ENCODE assay signal across 1 cellular context in the genomic region with DNA sequence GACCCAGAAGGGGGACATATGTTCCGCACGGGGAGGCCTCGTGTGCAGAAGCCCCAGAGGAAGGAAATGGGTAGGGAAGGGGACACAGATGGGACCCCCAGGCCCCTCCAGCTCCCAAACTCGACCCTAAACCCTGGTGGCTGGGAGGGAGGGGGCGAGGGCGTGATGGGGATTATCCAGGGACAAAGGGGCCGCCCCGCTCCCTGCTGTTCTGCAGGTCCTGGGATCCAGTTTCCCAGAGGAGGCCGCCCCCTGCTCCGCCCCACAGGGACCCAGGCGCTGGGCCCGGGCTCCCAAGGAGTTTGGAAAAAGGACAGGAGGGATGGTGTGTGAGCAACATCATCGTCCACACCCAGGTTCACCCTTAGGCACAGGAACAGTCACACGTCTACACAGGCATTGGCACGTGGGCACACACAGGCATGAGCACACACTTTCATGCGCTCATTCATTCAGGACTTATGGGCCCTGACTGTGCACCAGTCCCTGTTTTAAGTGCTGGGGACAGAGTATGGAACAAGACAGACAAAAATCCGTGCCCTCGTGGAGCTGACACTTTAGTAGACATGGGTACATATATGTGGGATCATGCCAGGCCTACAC.
TF ChIP-seq lines count a peak whose summit lies in the region.

No MANE protein-coding gene starts in this region.

TF ChIP-seq in GM23338, 12 proteins besides CTCF, POLR2A, EP300 and RAD21 (continued from another document):
- TF ChIP-seq, protein P1, sequence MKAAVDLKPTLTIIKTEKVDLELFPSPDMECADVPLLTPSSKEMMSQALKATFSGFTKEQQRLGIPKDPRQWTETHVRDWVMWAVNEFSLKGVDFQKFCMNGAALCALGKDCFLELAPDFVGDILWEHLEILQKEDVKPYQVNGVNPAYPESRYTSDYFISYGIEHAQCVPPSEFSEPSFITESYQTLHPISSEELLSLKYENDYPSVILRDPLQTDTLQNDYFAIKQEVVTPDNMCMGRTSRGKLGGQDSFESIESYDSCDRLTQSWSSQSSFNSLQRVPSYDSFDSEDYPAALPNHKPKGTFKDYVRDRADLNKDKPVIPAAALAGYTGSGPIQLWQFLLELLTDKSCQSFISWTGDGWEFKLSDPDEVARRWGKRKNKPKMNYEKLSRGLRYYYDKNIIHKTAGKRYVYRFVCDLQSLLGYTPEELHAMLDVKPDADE (IDR thresholded peaks at IDR 0.05) = no peak
- TF ChIP-seq, protein P2, sequence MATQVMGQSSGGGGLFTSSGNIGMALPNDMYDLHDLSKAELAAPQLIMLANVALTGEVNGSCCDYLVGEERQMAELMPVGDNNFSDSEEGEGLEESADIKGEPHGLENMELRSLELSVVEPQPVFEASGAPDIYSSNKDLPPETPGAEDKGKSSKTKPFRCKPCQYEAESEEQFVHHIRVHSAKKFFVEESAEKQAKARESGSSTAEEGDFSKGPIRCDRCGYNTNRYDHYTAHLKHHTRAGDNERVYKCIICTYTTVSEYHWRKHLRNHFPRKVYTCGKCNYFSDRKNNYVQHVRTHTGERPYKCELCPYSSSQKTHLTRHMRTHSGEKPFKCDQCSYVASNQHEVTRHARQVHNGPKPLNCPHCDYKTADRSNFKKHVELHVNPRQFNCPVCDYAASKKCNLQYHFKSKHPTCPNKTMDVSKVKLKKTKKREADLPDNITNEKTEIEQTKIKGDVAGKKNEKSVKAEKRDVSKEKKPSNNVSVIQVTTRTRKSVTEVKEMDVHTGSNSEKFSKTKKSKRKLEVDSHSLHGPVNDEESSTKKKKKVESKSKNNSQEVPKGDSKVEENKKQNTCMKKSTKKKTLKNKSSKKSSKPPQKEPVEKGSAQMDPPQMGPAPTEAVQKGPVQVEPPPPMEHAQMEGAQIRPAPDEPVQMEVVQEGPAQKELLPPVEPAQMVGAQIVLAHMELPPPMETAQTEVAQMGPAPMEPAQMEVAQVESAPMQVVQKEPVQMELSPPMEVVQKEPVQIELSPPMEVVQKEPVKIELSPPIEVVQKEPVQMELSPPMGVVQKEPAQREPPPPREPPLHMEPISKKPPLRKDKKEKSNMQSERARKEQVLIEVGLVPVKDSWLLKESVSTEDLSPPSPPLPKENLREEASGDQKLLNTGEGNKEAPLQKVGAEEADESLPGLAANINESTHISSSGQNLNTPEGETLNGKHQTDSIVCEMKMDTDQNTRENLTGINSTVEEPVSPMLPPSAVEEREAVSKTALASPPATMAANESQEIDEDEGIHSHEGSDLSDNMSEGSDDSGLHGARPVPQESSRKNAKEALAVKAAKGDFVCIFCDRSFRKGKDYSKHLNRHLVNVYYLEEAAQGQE (IDR thresholded peaks at IDR 0.05; ENCODE audit: unreplicated experiment) = no peak
- TF ChIP-seq CREB1 (CRISPR knock-in tag; IDR thresholded peaks at IDR 0.05; ENCODE audit: low read depth) = no peak
- TF ChIP-seq JUNB (IDR thresholded peaks at IDR 0.05; ENCODE audit: unreplicated experiment) = no peak
- TF ChIP-seq, protein P3, sequence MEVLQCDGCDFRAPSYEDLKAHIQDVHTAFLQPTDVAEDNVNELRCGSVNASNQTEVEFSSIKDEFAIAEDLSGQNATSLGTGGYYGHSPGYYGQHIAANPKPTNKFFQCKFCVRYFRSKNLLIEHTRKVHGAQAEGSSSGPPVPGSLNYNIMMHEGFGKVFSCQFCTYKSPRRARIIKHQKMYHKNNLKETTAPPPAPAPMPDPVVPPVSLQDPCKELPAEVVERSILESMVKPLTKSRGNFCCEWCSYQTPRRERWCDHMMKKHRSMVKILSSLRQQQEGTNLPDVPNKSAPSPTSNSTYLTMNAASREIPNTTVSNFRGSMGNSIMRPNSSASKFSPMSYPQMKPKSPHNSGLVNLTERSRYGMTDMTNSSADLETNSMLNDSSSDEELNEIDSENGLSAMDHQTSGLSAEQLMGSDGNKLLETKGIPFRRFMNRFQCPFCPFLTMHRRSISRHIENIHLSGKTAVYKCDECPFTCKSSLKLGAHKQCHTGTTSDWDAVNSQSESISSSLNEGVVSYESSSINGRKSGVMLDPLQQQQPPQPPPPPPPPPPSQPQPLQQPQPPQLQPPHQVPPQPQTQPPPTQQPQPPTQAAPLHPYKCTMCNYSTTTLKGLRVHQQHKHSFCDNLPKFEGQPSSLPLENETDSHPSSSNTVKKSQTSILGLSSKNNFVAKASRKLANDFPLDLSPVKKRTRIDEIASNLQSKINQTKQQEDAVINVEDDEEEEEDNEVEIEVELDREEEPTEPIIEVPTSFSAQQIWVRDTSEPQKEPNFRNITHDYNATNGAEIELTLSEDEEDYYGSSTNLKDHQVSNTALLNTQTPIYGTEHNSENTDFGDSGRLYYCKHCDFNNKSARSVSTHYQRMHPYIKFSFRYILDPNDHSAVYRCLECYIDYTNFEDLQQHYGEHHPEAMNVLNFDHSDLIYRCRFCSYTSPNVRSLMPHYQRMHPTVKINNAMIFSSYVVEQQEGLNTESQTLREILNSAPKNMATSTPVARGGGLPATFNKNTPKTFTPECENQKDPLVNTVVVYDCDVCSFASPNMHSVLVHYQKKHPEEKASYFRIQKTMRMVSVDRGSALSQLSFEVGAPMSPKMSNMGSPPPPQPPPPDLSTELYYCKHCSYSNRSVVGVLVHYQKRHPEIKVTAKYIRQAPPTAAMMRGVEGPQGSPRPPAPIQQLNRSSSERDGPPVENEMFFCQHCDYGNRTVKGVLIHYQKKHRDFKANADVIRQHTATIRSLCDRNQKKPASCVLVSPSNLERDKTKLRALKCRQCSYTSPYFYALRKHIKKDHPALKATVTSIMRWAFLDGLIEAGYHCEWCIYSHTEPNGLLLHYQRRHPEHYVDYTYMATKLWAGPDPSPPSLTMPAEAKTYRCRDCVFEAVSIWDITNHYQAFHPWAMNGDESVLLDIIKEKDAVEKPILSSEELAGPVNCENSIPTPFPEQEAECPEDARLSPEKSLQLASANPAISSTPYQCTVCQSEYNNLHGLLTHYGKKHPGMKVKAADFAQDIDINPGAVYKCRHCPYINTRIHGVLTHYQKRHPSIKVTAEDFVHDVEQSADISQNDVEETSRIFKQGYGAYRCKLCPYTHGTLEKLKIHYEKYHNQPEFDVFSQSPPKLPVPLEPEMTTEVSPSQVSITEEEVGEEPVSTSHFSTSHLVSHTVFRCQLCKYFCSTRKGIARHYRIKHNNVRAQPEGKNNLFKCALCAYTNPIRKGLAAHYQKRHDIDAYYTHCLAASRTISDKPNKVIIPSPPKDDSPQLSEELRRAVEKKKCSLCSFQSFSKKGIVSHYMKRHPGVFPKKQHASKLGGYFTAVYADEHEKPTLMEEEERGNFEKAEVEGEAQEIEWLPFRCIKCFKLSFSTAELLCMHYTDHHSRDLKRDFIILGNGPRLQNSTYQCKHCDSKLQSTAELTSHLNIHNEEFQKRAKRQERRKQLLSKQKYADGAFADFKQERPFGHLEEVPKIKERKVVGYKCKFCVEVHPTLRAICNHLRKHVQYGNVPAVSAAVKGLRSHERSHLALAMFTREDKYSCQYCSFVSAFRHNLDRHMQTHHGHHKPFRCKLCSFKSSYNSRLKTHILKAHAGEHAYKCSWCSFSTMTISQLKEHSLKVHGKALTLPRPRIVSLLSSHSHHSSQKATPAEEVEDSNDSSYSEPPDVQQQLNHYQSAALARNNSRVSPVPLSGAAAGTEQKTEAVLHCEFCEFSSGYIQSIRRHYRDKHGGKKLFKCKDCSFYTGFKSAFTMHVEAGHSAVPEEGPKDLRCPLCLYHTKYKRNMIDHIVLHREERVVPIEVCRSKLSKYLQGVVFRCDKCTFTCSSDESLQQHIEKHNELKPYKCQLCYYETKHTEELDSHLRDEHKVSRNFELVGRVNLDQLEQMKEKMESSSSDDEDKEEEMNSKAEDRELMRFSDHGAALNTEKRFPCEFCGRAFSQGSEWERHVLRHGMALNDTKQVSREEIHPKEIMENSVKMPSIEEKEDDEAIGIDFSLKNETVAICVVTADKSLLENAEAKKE (CRISPR knock-in tag; IDR thresholded peaks at IDR 0.05) = no peak
- TF ChIP-seq EZH2 (IDR thresholded peaks at IDR 0.05; ENCODE audit: low read depth, unreplicated experiment) = no peak
- TF ChIP-seq NANOG (IDR thresholded peaks at IDR 0.05; ENCODE audit: borderline replicate concordance) = no peak
- TF ChIP-seq POLR2AphosphoS5 (IDR thresholded peaks at IDR 0.05; ENCODE audit: low read depth) = no peak
- TF ChIP-seq ZNF331 (CRISPR knock-in tag; IDR thresholded peaks at IDR 0.05; ENCODE audit: low read depth) = no peak
